ENCODE assay signal across 1 cellular context in the genomic region with DNA sequence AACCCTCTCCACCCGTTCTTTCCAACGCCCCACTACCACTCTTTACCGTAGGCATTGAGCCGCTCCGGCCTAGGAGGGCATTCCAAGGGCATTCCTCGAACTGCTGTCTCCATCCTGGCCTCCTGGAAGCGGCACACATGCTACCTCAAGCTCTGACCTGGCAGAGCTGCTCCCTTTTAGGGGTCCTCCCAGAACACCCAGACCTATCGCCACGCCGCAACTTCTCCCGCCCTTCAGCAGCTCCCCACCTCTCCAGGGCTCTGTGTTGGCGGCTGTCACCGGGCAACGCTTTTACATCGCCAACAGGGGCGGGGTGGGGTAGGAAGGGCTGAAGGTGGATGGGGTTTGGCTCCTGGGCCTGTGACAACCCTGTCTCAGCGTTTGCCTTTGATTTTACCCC.
TF ChIP-seq lines count a peak whose summit lies in the region.

No MANE protein-coding gene starts in this region.

TF ChIP-seq in H1, 55 proteins besides CTCF, POLR2A, EP300 and RAD21:
- TF ChIP-seq SIN3A (conservative IDR thresholded peaks at IDR 0.05 in 1 of 2, IDR thresholded peaks at IDR 0.05 in 1 of 2; ENCODE audit: low read depth in 1 of 2, low read length in 2 of 2), result peak in 1 of 2 experiments; percentile 40; a peak in 1 of 4 replicates
- TF ChIP-seq MAFK (IDR thresholded peaks at IDR 0.05; ENCODE audit: low read depth, low read length), result no peak
- TF ChIP-seq TAF7 (optimal IDR thresholded peaks at IDR 0.05; ENCODE audit: borderline replicate concordance, low read depth, low read length), result no peak
- no peak for TF ChIP-seq SIX5 (IDR thresholded peaks at IDR 0.05; ENCODE audit: low read depth, low read length)
- no peak for TF ChIP-seq NANOG (IDR thresholded peaks at IDR 0.05; ENCODE audit: insufficient read depth, low read depth, low read length, poor library complexity, severe bottlenecking)
- TF ChIP-seq CTBP2 (IDR thresholded peaks at IDR 0.05; ENCODE audit: borderline replicate concordance, insufficient read depth, insufficient read length, low read length), result no peak
- TF ChIP-seq BACH1 (IDR thresholded peaks at IDR 0.05; ENCODE audit: low read length), result no peak
- TF ChIP-seq NRF1 (IDR thresholded peaks at IDR 0.05; ENCODE audit: low read depth, low read length), result no peak
- TF ChIP-seq TEAD4 (IDR thresholded peaks at IDR 0.05; ENCODE audit: low read depth, low read length), result peak; percentile 73; the same call in 1 of the 2 replicates
- no peak for TF ChIP-seq SUZ12 (IDR thresholded peaks at IDR 0.05; ENCODE audit: low read length)
- TF ChIP-seq ZNF274 (IDR thresholded peaks at IDR 0.05; ENCODE audit: borderline replicate concordance, extremely low read depth, low read length), result no peak
- TF ChIP-seq FOSL1 (IDR thresholded peaks at IDR 0.05; ENCODE audit: insufficient read depth, low read depth, low read length), result no peak
- peak; percentile 46 for TF ChIP-seq KDM4A (IDR thresholded peaks at IDR 0.05; ENCODE audit: low read depth, low read length, severe bottlenecking)
- no peak for TF ChIP-seq YY1 (IDR thresholded peaks at IDR 0.05; ENCODE audit: low read depth, low read length)
TF ChIP-seq in H1: peak in this region for 3.
